ENCODE assay signal across 17 cellular contexts in the genomic region with DNA sequence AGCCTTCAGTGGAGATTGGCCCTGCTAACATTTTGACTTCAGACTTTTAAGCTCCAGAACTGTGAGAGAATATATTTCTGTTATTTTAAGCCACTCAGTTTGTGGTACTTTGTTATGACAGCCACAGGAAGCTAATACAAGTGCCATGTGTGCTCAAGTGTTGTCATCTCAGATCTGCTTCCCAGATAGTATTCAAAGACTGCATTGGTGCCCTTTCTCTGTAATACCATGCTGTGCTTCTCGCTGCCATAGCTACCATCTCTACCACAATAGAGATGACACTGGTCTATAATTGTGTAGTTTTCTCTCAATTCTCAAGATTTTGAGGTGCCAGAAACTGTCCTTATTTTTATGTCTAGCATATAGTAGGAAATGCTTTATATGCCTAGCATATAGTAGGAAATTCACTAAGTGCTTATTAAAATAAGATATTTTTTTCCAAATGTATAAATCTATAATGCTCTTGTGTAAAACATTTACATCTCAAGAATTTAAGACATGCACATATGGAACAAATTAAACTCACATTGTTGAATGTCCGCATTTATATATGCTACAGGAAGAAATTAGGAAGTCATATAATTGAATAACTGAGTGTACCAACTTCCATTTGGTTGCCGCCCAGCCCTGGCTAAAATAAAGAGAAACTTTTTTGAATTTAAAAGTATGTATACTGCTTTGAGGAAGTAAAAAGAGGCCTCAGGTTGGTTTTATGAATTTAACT.
"Had no signal": no experiment of that assay in that cellular context is flagged by ENCODE, and none has a peak within 500 bp of the region (broad histone marks: within the 10 kb centered on the region; RNA-seq: fewer than 3 reads in every experiment).

No MANE protein-coding gene starts in this region.

- H3K9me3 ChIP-seq: esophagus muscularis mucosa, gastroesophageal sphincter, heart right ventricle, left lung, upper lobe of right lung had no signal

- H3K36me3 ChIP-seq: esophagus muscularis mucosa, gastroesophageal sphincter, heart right ventricle, left lung, upper lobe of right lung had no signal

- H3K27me3 ChIP-seq: esophagus muscularis mucosa, gastroesophageal sphincter, heart right ventricle, left lung, upper lobe of right lung had no signal

- DNase-seq: activated B cell treated with CpG ODN at 0.5 μM for 24 hours; activated CD4-positive, alpha-beta T cell treated with anti-CD3 and anti-CD28 coated beads, Interleukin-2, amount 10 ng/mL, durations not matched to agents 24 days and 14 days; activated CD8-positive, alpha-beta T cell treated with anti-CD3 and anti-CD28 coated beads for 36 hours; activated naive CD4-positive, alpha-beta T cell; activated naive CD8-positive, alpha-beta T cell treated with anti-CD3 and anti-CD28 coated beads for 36 hours; activated T-cell treated with anti-CD3 and anti-CD28 coated beads, Interleukin-2, amount 50 U/mL, for 1 hour; amniotic stem cell; effector memory CD4-positive, alpha-beta T cell; heart right ventricle; left lung; nephron progenitor cell; stimulated activated naive B cell treated with anti-CD40 and anti-IgM and Interleukin-4, amounts not matched to agents 10 μg/mL and 1 μg/mL and 100 μg/mL, for 72 hours; upper lobe of right lung had no signal

- H3K4me3 ChIP-seq: esophagus muscularis mucosa, gastroesophageal sphincter, heart right ventricle, left lung, upper lobe of right lung had no signal

- FAIRE-seq: endothelial cell of umbilical vein, TTC549 had no signal

- H3K27ac ChIP-seq: esophagus muscularis mucosa, gastroesophageal sphincter, heart right ventricle, left lung, upper lobe of right lung had no signal

- H3K4me1 ChIP-seq: esophagus muscularis mucosa, gastroesophageal sphincter, heart right ventricle, left lung, upper lobe of right lung had no signal
